Comparison of ENCODE assay signal across 1 cellular context in genomic region chr1:218546314-218546713, GRCh38.
TF ChIP-seq lines count a peak whose summit lies in the region.

No MANE protein-coding gene starts in this region.

TF ChIP-seq in H1, 55 proteins besides CTCF, POLR2A, EP300 and RAD21:
- TF ChIP-seq MAFK (IDR thresholded peaks at IDR 0.05; ENCODE audit: low read depth, low read length) (no peak), POU5F1 (IDR thresholded peaks at IDR 0.05; ENCODE audit: low read depth, low read length) (no peak)
